8 cellular contexts compared by ENCODE assay signal in genomic region chr1:24390924-24391782, GRCh38. TPM values are rescaled to one million over a fixed set of nuclear protein-coding genes. Genes with fewer than 3 reads are reported as not detected.
A peak's percentile ranks its signal among the peaks of the same experiment; 100 is the strongest.
DNase-seq lines count a peak whose midpoint lies in the region; ATAC-seq, FAIRE-seq and TF ChIP-seq lines count a peak whose summit lies in the region.

No MANE protein-coding gene starts in this region.

- peak; percentile 62 to 71 for DNase-seq in Caco-2
- peak; percentile 68 for DNase-seq in H7
- peak; percentile 76 for DNase-seq in NCI-H2196 (lab: John Stamatoyannopoulos, UW; ENCODE audit: unreplicated experiment)
- DNase-seq in activated B cell treated with CpG ODN at 0.5 μM for 24 hours: peak; percentile 55
- peak; percentile 67 for DNase-seq in bronchial epithelial cell (ENCODE audit: low read depth)
- DNase-seq in iris pigment epithelial cell (ENCODE audit: low read depth): peak; percentile 86
- peak; percentile 67 for DNase-seq in smooth muscle cell of the brain vasculature (ENCODE audit: low read depth, low spot score)

- peak; percentile 76 to 87 for TF ChIP-seq CTCF in Caco-2 (IDR thresholded peaks at IDR 0.05; ENCODE audit: insufficient read depth in 1 of 2, low read depth in 1 of 2, low read length in 1 of 2, severe bottlenecking in 1 of 2, unreplicated experiment in 1 of 2)
- peak; percentile 96 for TF ChIP-seq CTCF in activated B cell treated with CpG ODN at 0.5 μM for 24 hours (IDR thresholded peaks at IDR 0.05)
- peak; percentile 94 for TF ChIP-seq CTCF in bronchial epithelial cell (IDR thresholded peaks at IDR 0.05; ENCODE audit: insufficient read depth, low read length, severe bottlenecking)

- no peak overlapping the region for H3K4me3 Mint-ChIP-seq in Caco-2 (ENCODE audit: unreplicated experiment)
- peak overlapping the region; percentile 82 for H3K4me3 Mint-ChIP-seq in activated B cell treated with CpG ODN at 0.5 μM for 24 hours

- H3K9me3 Mint-ChIP-seq in Caco-2 (ENCODE audit: unreplicated experiment): no peaks in the 10 kb centered on the region
- no peaks in the 10 kb centered on the region for H3K9me3 Mint-ChIP-seq in activated B cell treated with CpG ODN at 0.5 μM for 24 hours

- H3K4me1 Mint-ChIP-seq in Caco-2 (ENCODE audit: low read depth, unreplicated experiment) (peaks cover 23% of the 10 kb centered on the region), activated B cell treated with CpG ODN at 0.5 μM for 24 hours (peaks cover 48% of the 10 kb centered on the region)

- FAIRE-seq in bronchial epithelial cell (lab: Jason Lieb, UNC): no peak

- ATAC-seq in activated B cell treated with CpG ODN at 0.5 μM for 24 hours (ENCODE audit: low read depth) (peak; percentile 75), GM19463 (IDR thresholded peaks at IDR 0.05; ENCODE audit: unreplicated experiment) (no peak)

- CTCF ChIA-PET in Caco-2 (lab: Charles Lee): interaction anchor here (0.5 to 4.1 kb wide), 11 partner anchors 12 to 439 kb away, joined by 3 to 135 read pairs (median 4); partner anchors contain the start of gene NIPAL3
- CTCF ChIA-PET in activated B cell treated with CpG ODN at 0.5 μM for 24 hours (lab: Charles Lee): interaction anchor here (0.6 to 6.7 kb wide), 38 partner anchors 9 to 578 kb away, joined by 3 to 388 read pairs (median 5); partner anchors contain the start of genes GRHL3, IFNLR1, NIPAL3 and STPG1

- H3K4me3 ChIP-seq in Caco-2 (ENCODE audit: low read depth, low read length) (no peak overlapping the region), H7 (ENCODE audit: insufficient read depth, low read depth, low read length) (no peak overlapping the region), bronchial epithelial cell (ENCODE audit: low read depth, low read length) (no peak overlapping the region)

- peaks cover 6% of the 10 kb centered on the region for H3K36me3 Mint-ChIP-seq in Caco-2 (ENCODE audit: insufficient read depth, unreplicated experiment)
- H3K36me3 Mint-ChIP-seq in activated B cell treated with CpG ODN at 0.5 μM for 24 hours (ENCODE audit: low read depth): peaks cover 6% of the 10 kb centered on the region

- H3K36me3 ChIP-seq in Caco-2 (ENCODE audit: control insufficient read depth, insufficient read depth, low read length): no peaks in the 10 kb centered on the region
- peaks cover 1% of the 10 kb centered on the region; the same call in 1 of the 2 replicates for H3K36me3 ChIP-seq in H7 (replicated peaks; ENCODE audit: control insufficient read depth, insufficient read depth, low read length)
- peaks cover 3% of the 10 kb centered on the region for H3K36me3 ChIP-seq in bronchial epithelial cell (ENCODE audit: control insufficient read depth, insufficient read depth, low read length)

- H3K9me3 ChIP-seq in Caco-2: no peaks in the 10 kb centered on the region

- intact Hi-C loops in Caco-2 (cut with micrococcal nuclease; ENCODE audit: unreplicated experiment): no loop called here
- intact Hi-C loops in activated B cell treated with CpG ODN at 0.5 μM for 24 hours (cut with micrococcal nuclease): loop anchor here (1.0 to 10.0 kb wide), 6 partner anchors 69 to 436 kb away; partner anchors contain the start of genes IFNLR1 and PNRC2

- H3K27ac Mint-ChIP-seq in Caco-2 (ENCODE audit: unreplicated experiment): peak overlapping the region; percentile 53
- H3K27ac Mint-ChIP-seq in activated B cell treated with CpG ODN at 0.5 μM for 24 hours: peak overlapping the region; percentile 96

- H3K27me3 ChIP-seq in Caco-2 (replicated peaks; ENCODE audit: control insufficient read depth, insufficient read depth, low read length): no peaks in the 10 kb centered on the region
- H3K27me3 ChIP-seq in H7 (ENCODE audit: control insufficient read depth, insufficient read depth, low read length): no peaks in the 10 kb centered on the region
- no peaks in the 10 kb centered on the region for H3K27me3 ChIP-seq in bronchial epithelial cell (ENCODE audit: control insufficient read depth, insufficient read depth, low read length)

- H3K27me3 Mint-ChIP-seq in Caco-2 (ENCODE audit: insufficient read depth, unreplicated experiment) (no peaks in the 10 kb centered on the region), activated B cell treated with CpG ODN at 0.5 μM for 24 hours (no peaks in the 10 kb centered on the region)

- 0 out of 2 replicates have a peak, but pooled peaks cover 12% of the 10 kb centered on the region for H3K4me1 ChIP-seq in Caco-2

- POLR2A ChIA-PET in Caco-2 (lab: Charles Lee) (interaction anchor here (1.0 kb wide), 1 partner anchor 240 kb away, joined by 4 read pairs; no protein-coding TSS in a partner anchor), activated B cell treated with CpG ODN at 0.5 μM for 24 hours (lab: Charles Lee) (interaction anchor here (0.5 to 4.0 kb wide), 12 partner anchors 18 to 668 kb away, joined by 3 to 50 read pairs (median 8); no protein-coding TSS in a partner anchor)

- no TSS peak for BruUV-seq in Caco-2 (replicated peaks; lab: Mats Ljungman, UMichigan)

RNA-seq across cellular contexts. Expression of gene STPG1, which starts 22.4 kb away (rescaled TPM):
- total RNA-seq in Caco-2 (2022) (6.2 and 8.6 TPM in 2 replicates), activated B cell treated with CpG ODN at 0.5 μM for 24 hours (5.5 and 7.4 TPM in 2 replicates), bronchial epithelial cell (5.3 and 6.8 TPM in 2 replicates)
- 13.8 and 18.7 TPM in 2 replicates for total RNA-seq in H7 (2014; rRNA removed; shearing (Covaris generic))

RNA-seq across cellular contexts. Expression of gene NIPAL3, which starts 24.4 kb away (rescaled TPM):
- total RNA-seq in Caco-2 (2022) (9.2 and 9.7 TPM in 2 replicates), activated B cell treated with CpG ODN at 0.5 μM for 24 hours (21.0 and 23.2 TPM in 2 replicates), bronchial epithelial cell (21.8 and 35.8 TPM in 2 replicates)
- 8.9 and 21.9 TPM in 2 replicates for total RNA-seq in H7 (2014; rRNA removed; shearing (Covaris generic))
